ENCODE assay signal across 18 cellular contexts in genomic region chr3:71487418-71487817, GRCh38.
DNase-seq lines count a peak whose midpoint lies in the region; ATAC-seq and TF ChIP-seq lines count a peak whose summit lies in the region.
"Had no signal": no experiment of that assay in that cellular context is flagged by ENCODE, and none has a peak within 500 bp of the region (broad histone marks: within the 10 kb centered on the region; RNA-seq: fewer than 3 reads in every experiment).

No MANE protein-coding gene starts in this region.

- no peaks in the 10 kb centered on the region for H4K20me1 ChIP-seq in Karpas-422 (ENCODE audit: insufficient read depth, low read depth, low read length)

- peaks cover 88% of the 10 kb centered on the region for H3K4me1 Mint-ChIP-seq in activated CD4-positive, alpha-beta T cell treated with anti-CD3 and anti-CD28 coated beads for 36 hours
- peaks cover 46% of the 10 kb centered on the region for H3K4me1 Mint-ChIP-seq in activated T-helper 17 cell treated with anti-CD3 and anti-CD28 coated beads, Interleukin-2, amount 50 U/mL, for 72 hours
- H3K4me1 Mint-ChIP-seq in MCF 10A (ENCODE audit: insufficient read depth, unreplicated experiment), result peaks cover 5% of the 10 kb centered on the region

- CTCF ChIA-PET in activated CD4-positive, alpha-beta T cell treated with anti-CD3 and anti-CD28 coated beads for 36 hours (lab: Charles Lee), result interaction anchor here (0.7 to 1.9 kb wide), 5 partner anchors 7 to 371 kb away, joined by 3 to 6 read pairs (median 3); no protein-coding TSS in a partner anchor
- CTCF ChIA-PET in MCF 10A (lab: Yijun Ruan, JAX), result no interaction called here

- H3K9ac ChIP-seq in Karpas-422 (ENCODE audit: low read length) (no peak overlapping the region), colonic mucosa (ENCODE audit: low read depth in 2 of 2, low read length in 2 of 2) (no peak overlapping the region)

- H3K9me2 ChIP-seq in Karpas-422 (replicated peaks; ENCODE audit: insufficient read depth, low read length), result no peaks in the 10 kb centered on the region

- no TSS peak for BruUV-seq in MCF 10A (replicated peaks; lab: Mats Ljungman, UMichigan)

- H3K4me1 ChIP-seq in Karpas-422 (ENCODE audit: low read length) (peaks cover 37% of the 10 kb centered on the region), neutrophil (ENCODE audit: control insufficient read depth in 1 of 2, insufficient read depth in 1 of 2, low read depth in 1 of 2, low read length in 1 of 2) (peaks cover 30 to 36% of the 10 kb centered on the region in 2 experiments), colonic mucosa (no peaks in the 10 kb centered on the region)
- H3K4me1 ChIP-seq: transverse colon had no signal

- H3K79me2 ChIP-seq in Karpas-422 (ENCODE audit: low read length), result peaks cover 100% of the 10 kb centered on the region

- peaks cover 13% of the 10 kb centered on the region for H3K9me3 Mint-ChIP-seq in activated CD4-positive, alpha-beta T cell treated with anti-CD3 and anti-CD28 coated beads for 36 hours (ENCODE audit: low read depth)
- H3K9me3 Mint-ChIP-seq in activated T-helper 17 cell treated with anti-CD3 and anti-CD28 coated beads, Interleukin-2, amount 50 U/mL, for 72 hours, result peaks cover 1% of the 10 kb centered on the region
- H3K9me3 Mint-ChIP-seq in MCF 10A (ENCODE audit: unreplicated experiment), result no peaks in the 10 kb centered on the region

- peaks cover 22% of the 10 kb centered on the region for H3K36me3 ChIP-seq in Karpas-422 (ENCODE audit: insufficient read depth, low read length)
- H3K36me3 ChIP-seq in neutrophil, result peaks cover 1% of the 10 kb centered on the region
- no peaks in the 10 kb centered on the region for H3K36me3 ChIP-seq in colonic mucosa

- H3K4me3 ChIP-seq in Karpas-422 (ENCODE audit: low read length) (no peak overlapping the region), neutrophil (ENCODE audit: low read depth in 1 of 2, low read length in 1 of 2) (no peak overlapping the region), colonic mucosa (no peak overlapping the region)
- H3K4me3 ChIP-seq: dorsolateral prefrontal cortex, heart right ventricle, K562, transverse colon had no signal

- H2AFZ ChIP-seq in Karpas-422 (ENCODE audit: low read length), result no peak overlapping the region

- peaks cover 26% of the 10 kb centered on the region for H3K36me3 Mint-ChIP-seq in activated CD4-positive, alpha-beta T cell treated with anti-CD3 and anti-CD28 coated beads for 36 hours (ENCODE audit: low read depth)
- H3K36me3 Mint-ChIP-seq in activated T-helper 17 cell treated with anti-CD3 and anti-CD28 coated beads, Interleukin-2, amount 50 U/mL, for 72 hours (ENCODE audit: low read depth), result peaks cover 14% of the 10 kb centered on the region
- H3K36me3 Mint-ChIP-seq in MCF 10A (ENCODE audit: insufficient read depth, unreplicated experiment), result peaks cover 9% of the 10 kb centered on the region

- no peaks in the 10 kb centered on the region for H3K27me3 ChIP-seq in Karpas-422 (ENCODE audit: low read length)
- no peaks in the 10 kb centered on the region for H3K27me3 ChIP-seq in neutrophil
- H3K27me3 ChIP-seq in colonic mucosa, result no peaks in the 10 kb centered on the region
- H3K27me3 ChIP-seq: dorsolateral prefrontal cortex, heart right ventricle, transverse colon had no signal

- H3K27me3 Mint-ChIP-seq in activated CD4-positive, alpha-beta T cell treated with anti-CD3 and anti-CD28 coated beads for 36 hours, result no peaks in the 10 kb centered on the region
- no peaks in the 10 kb centered on the region for H3K27me3 Mint-ChIP-seq in activated T-helper 17 cell treated with anti-CD3 and anti-CD28 coated beads, Interleukin-2, amount 50 U/mL, for 72 hours
- no peaks in the 10 kb centered on the region for H3K27me3 Mint-ChIP-seq in MCF 10A (ENCODE audit: insufficient read depth, unreplicated experiment)

- peak overlapping the region; percentile 54 for H3K4me3 Mint-ChIP-seq in activated CD4-positive, alpha-beta T cell treated with anti-CD3 and anti-CD28 coated beads for 36 hours
- H3K4me3 Mint-ChIP-seq in activated T-helper 17 cell treated with anti-CD3 and anti-CD28 coated beads, Interleukin-2, amount 50 U/mL, for 72 hours, result peak overlapping the region; percentile 80
- H3K4me3 Mint-ChIP-seq in MCF 10A (ENCODE audit: unreplicated experiment), result no peak overlapping the region
- H3K4me3 Mint-ChIP-seq: mesothelial cell of epicardium had no signal

- intact Hi-C loops in activated CD4-positive, alpha-beta T cell treated with anti-CD3 and anti-CD28 coated beads for 36 hours (cut with DNase I, micrococcal nuclease), result loop anchor here in 1 of 2 experiments (2.0 kb wide), 2 partner anchors 27 to 105 kb away; no protein-coding TSS in a partner anchor
- intact Hi-C loops in colonic mucosa (cut with DNase I), result no loop called here
- intact Hi-C loops in MCF 10A (cut with micrococcal nuclease), result no loop called here

- POLR2A ChIA-PET in activated CD4-positive, alpha-beta T cell treated with anti-CD3 and anti-CD28 coated beads for 36 hours (lab: Charles Lee), result no interaction called here
- POLR2A ChIA-PET in MCF 10A (lab: Yijun Ruan, JAX), result no interaction called here

- peak overlapping the region; percentile 48 for H3K4me2 ChIP-seq in Karpas-422 (ENCODE audit: low read depth, low read length, poor library complexity, severe bottlenecking)

- peak overlapping the region; percentile 88 for H3K27ac Mint-ChIP-seq in activated CD4-positive, alpha-beta T cell treated with anti-CD3 and anti-CD28 coated beads for 36 hours
- H3K27ac Mint-ChIP-seq in activated T-helper 17 cell treated with anti-CD3 and anti-CD28 coated beads, Interleukin-2, amount 50 U/mL, for 72 hours, result peak overlapping the region; percentile 74
- H3K27ac Mint-ChIP-seq in MCF 10A (ENCODE audit: low read depth, unreplicated experiment), result no peak overlapping the region
- H3K27ac Mint-ChIP-seq: activated T-helper 1 cell treated with anti-CD3 and anti-CD28 coated beads, Interleukin-12 subunit alpha, Interleukin-12 subunit beta, Interleukin-2, Interleukin-4 antibody, amounts not matched to agents 30 ng/mL and 10 ng/mL and 1 ng/mL, durations not matched to agents 14 hours and 24 hours and 36 hours; mesothelial cell of epicardium had no signal

- TF ChIP-seq CTCF in neutrophil (IDR thresholded peaks at IDR 0.05) (no peak), colonic mucosa (IDR thresholded peaks at IDR 0.05) (no peak), MCF 10A (IDR thresholded peaks at IDR 0.05; ENCODE audit: unreplicated experiment) (no peak)

- H3K27ac ChIP-seq in Karpas-422 (ENCODE audit: low read length), result peak overlapping the region; percentile 53
- peak overlapping the region; percentile 66 for H3K27ac ChIP-seq in neutrophil
- H3K27ac ChIP-seq in colonic mucosa, result no peak overlapping the region
- H3K27ac ChIP-seq: dorsolateral prefrontal cortex, transverse colon had no signal

- H3K9me3 ChIP-seq in Karpas-422 (ENCODE audit: low read length) (no peaks in the 10 kb centered on the region), neutrophil (no peaks in the 10 kb centered on the region), colonic mucosa (no peaks in the 10 kb centered on the region)

- ATAC-seq in activated CD4-positive, alpha-beta T cell treated with anti-CD3 and anti-CD28 coated beads for 36 hours, result peak; percentile 11
- ATAC-seq in activated T-helper 17 cell treated with anti-CD3 and anti-CD28 coated beads, Interleukin-2, amount 50 U/mL, for 72 hours (replicated peaks), result peak; percentile 13
- ATAC-seq: heart right ventricle, K562, Panc1, SK-N-SH treated with all-trans-retinoic acid at 6 μM for 48 hours had no signal

- no peak for DNase-seq in activated CD4-positive, alpha-beta T cell treated with anti-CD3 and anti-CD28 coated beads for 36 hours
- DNase-seq in activated CD4-positive, alpha-beta T cell treated with anti-CD3 and anti-CD28 coated beads for 48 hours, result no peak
- DNase-seq in Karpas-422 (peak; percentile 61), retina (no peak), colonic mucosa (no peak), MCF 10A (ENCODE audit: unreplicated experiment) (no peak)
- DNase-seq: dorsolateral prefrontal cortex, heart right ventricle, kidney, NCI-H1694 treated with DMSO at 0.1 percent for 48 hours, transverse colon had no signal
